22 cellular contexts compared by ENCODE assay signal in the genomic region with DNA sequence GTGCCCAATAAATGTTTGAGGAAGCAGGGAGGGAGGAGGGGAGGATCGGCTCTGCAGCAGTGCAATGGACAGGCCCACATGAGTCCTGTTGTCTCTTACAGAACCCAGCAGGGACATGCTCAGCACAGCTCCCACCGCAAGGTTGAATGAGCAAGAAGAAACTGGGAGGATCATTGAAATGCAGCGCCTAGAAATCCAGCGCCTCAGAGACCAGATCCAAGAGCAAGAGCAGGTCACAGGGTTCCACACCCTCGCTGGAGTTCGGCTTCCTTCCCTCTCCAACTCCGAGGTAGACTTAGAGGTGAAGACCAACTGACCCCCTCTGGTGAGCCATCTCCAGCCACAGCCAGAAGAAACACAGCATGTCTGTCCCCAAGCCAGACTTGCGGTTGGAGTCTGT. TPM values are rescaled to one million over a fixed set of nuclear protein-coding genes. Genes with fewer than 3 reads are reported as not detected.
DNase-seq lines count a peak whose midpoint lies in the region; ATAC-seq, FAIRE-seq and TF ChIP-seq lines count a peak whose summit lies in the region.
"Had no signal": no experiment of that assay in that cellular context is flagged by ENCODE, and none has a peak within 500 bp of the region (broad histone marks: within the 10 kb centered on the region; RNA-seq: fewer than 3 reads in every experiment).

No MANE protein-coding gene starts in this region.

- no peak for DNase-seq in K562 (ENCODE audit: extremely low read depth in 1 of 4, low spot score in 3 of 4)
- DNase-seq in coronary artery (ENCODE audit: low spot score): peak; percentile 54
- DNase-seq in sciatic nerve (ENCODE audit: low spot score): peak; percentile 44
- peak; percentile 42 for DNase-seq in upper lobe of right lung
- DNase-seq in DMS 273 treated with DMSO at 0.1 percent for 48 hours (lab: John Stamatoyannopoulos, UW): no peak
- DNase-seq in MV-4-11 (lab: John Stamatoyannopoulos, UW): no peak
- DNase-seq: ACHN; BE2C; C1 segment of cervical spinal cord; CD4-positive, CD25-positive, alpha-beta regulatory T cell; CD8-positive, alpha-beta memory T cell; COR-L47; DMS79 treated with DMSO at 0.1 percent for 48 hours; GF-D8; GOT3; H7; IMR-90; KBM-7 had no signal

- H3K9ac ChIP-seq in K562 (ENCODE audit: insufficient read depth in 1 of 2, low read depth in 2 of 2, low read length in 2 of 2): no peak overlapping the region

- ATAC-seq in K562 (no peak), sciatic nerve (no peak), upper lobe of right lung (no peak), HG03097 (IDR thresholded peaks at IDR 0.05; ENCODE audit: low FRiP score, unreplicated experiment) (no peak)
- ATAC-seq: HCT116 had no signal

- intact Hi-C loops in K562 (cut with micrococcal nuclease) (no loop called here), sciatic nerve (cut with DNase I) (no loop called here), upper lobe of right lung (cut with DNase I) (no loop called here)

- H3K4me1 ChIP-seq in K562 (replicated peaks in 1 of 2; ENCODE audit: control insufficient read depth in 2 of 2, insufficient read depth in 2 of 2, low read length in 2 of 2): no peaks in the 10 kb centered on the region
- no peaks in the 10 kb centered on the region for H3K4me1 ChIP-seq in upper lobe of right lung
- H3K4me1 ChIP-seq: BE2C had no signal

- H3K27ac ChIP-seq in K562 (ENCODE audit: extremely low read depth, low read depth, low read length) (no peak overlapping the region), coronary artery (no peak overlapping the region), upper lobe of right lung (no peak overlapping the region)

- H3K4me3 ChIP-seq in K562 (no peak overlapping the region), coronary artery (no peak overlapping the region), upper lobe of right lung (no peak overlapping the region)

- H3K4me2 ChIP-seq in K562 (ENCODE audit: insufficient read depth, low read length): no peak overlapping the region

- no peak for TF ChIP-seq EP300 in K562 (IDR thresholded peaks at IDR 0.05; ENCODE audit: low read length)

- H4K20me1 ChIP-seq in K562 (replicated peaks; ENCODE audit: control insufficient read depth, insufficient read depth, low read length): no peaks in the 10 kb centered on the region

- no peaks in the 10 kb centered on the region for H3K36me3 ChIP-seq in K562 (ENCODE audit: control insufficient read depth, insufficient read depth, low read length)
- no peaks in the 10 kb centered on the region for H3K36me3 ChIP-seq in upper lobe of right lung
- H3K36me3 ChIP-seq: BE2C had no signal

- in situ Hi-C loops in K562 (cut with MboI): no loop called here

- CTCF ChIA-PET in K562 (lab: Yijun Ruan, JAX; ENCODE audit: low intra/inter-chr PET ratio): no interaction called here

- TF ChIP-seq RAD21 in K562 (CRISPR knock-in tag; conservative IDR thresholded peaks at IDR 0.05 in 1 of 2, IDR thresholded peaks at IDR 0.05 in 1 of 2): no peak

- no peaks in the 10 kb centered on the region for H3K9me1 ChIP-seq in K562 (ENCODE audit: control insufficient read depth, insufficient read depth, low read length)

- H3K27me3 ChIP-seq in K562 (ENCODE audit: control insufficient read depth in 2 of 2, insufficient read depth in 2 of 2, low read length in 2 of 2) (peaks cover 6 to 47% of the 10 kb centered on the region in 2 experiments; a peak in 3 of 5 replicates), upper lobe of right lung (no peaks in the 10 kb centered on the region)
- H3K27me3 ChIP-seq: BE2C had no signal

- no peak for TF ChIP-seq CTCF in K562 (IDR thresholded peaks at IDR 0.05 in 2 of 3, conservative IDR thresholded peaks at IDR 0.05 in 1 of 3; ENCODE audit: insufficient read depth in 2 of 3, low read depth in 1 of 3, low read length in 3 of 3)
- no peak for TF ChIP-seq CTCF in coronary artery (IDR thresholded peaks at IDR 0.05)
- TF ChIP-seq CTCF in upper lobe of right lung (IDR thresholded peaks at IDR 0.05): no peak

- WGBS in K562 (ENCODE audit: insufficient coverage, low coverage, missing lambda C conversion rate): 3% methylated on average over 8 of the region's 8 CpGs

- no peaks in the 10 kb centered on the region for H3K79me2 ChIP-seq in K562 (ENCODE audit: control insufficient read depth, insufficient read depth, low read length)

- peaks cover 2% of the 10 kb centered on the region; the same call in 1 of the 2 replicates for H3K9me3 ChIP-seq in K562 (replicated peaks; ENCODE audit: control insufficient read depth, insufficient read depth, low read depth, low read length)
- H3K9me3 ChIP-seq in upper lobe of right lung: no peaks in the 10 kb centered on the region
- H3K9me3 ChIP-seq: BE2C had no signal

- POLR2A ChIA-PET in K562 (lab: Yijun Ruan, JAX): interaction anchor here (0.6 to 1.4 kb wide), 2 partner anchors 113 to 161 kb away, joined by 3 read pairs; no protein-coding TSS in a partner anchor

- no peak for TF ChIP-seq POLR2A in K562 (conservative IDR thresholded peaks at IDR 0.05)

- no TSS peak for BruUV-seq in K562 (replicated peaks; lab: Mats Ljungman, UMichigan)

- no peak for FAIRE-seq in K562 (lab: Jason Lieb, UNC)
- FAIRE-seq: A204.1 had no signal

- no peak overlapping the region for H2AFZ ChIP-seq in K562 (ENCODE audit: low read depth, low read length)

TF ChIP-seq in K562, 482 proteins besides CTCF, POLR2A, EP300 and RAD21:
- TF ChIP-seq PML (IDR thresholded peaks at IDR 0.05; ENCODE audit: low read length) (no peak), ZNF263 (CRISPR knock-in tag; IDR thresholded peaks at IDR 0.05; ENCODE audit: borderline replicate concordance) (peak; percentile 40; the same call in 1 of the 2 replicates)

RNA-seq across cellular contexts. Expression of a gene that starts 15.9 kb away (rescaled TPM):
- total RNA-seq in K562 (2011; cell fraction: chromatin; rRNA removed; ENCODE audit: low replicate concordance): 0.21 and 0.30 TPM in 2 replicates
- total RNA-seq in K562 (2011; cell fraction: nucleolus; rRNA removed): 0.33 and 0.53 TPM in 2 replicates
- 0.37 and 0.76 TPM in 2 replicates for total RNA-seq in K562 (2011; cell fraction: nucleoplasm; rRNA removed)
- not detected in 2 replicates for total RNA-seq in K562 (2014; rRNA removed)
- not detected in 2 replicates for total RNA-seq in K562 (2014; rRNA removed; fragmentation: Illumina TruSeq; extraction: Trizol)
- total RNA-seq in K562 (2015; rRNA removed; fragmentation: Illumina TruSeq; extraction: Trizol): not detected in 2 replicates
- 0.45 TPM in 1 of 2 replicates, not detected in the other for total RNA-seq in K562 (2021)
- 0.08 and 0.35 TPM in 2 replicates for polyA plus RNA-seq in K562 (2011; rRNA removed)
- 0.42 and 0.58 TPM in 2 replicates for polyA plus RNA-seq in K562 (2011; cell fraction: cytosol; rRNA removed)
- 1.0 and 1.2 TPM in 2 replicates for polyA plus RNA-seq in K562 (2011; cell fraction: nucleus; rRNA removed)
- 0.13 and 1.1 TPM in 2 replicates for polyA plus RNA-seq in K562 (2012)
- polyA plus RNA-seq in K562 (2014; fragmentation: Illumina TruSeq; extraction: Trizol): 0.07 TPM in 1 of 2 replicates, not detected in the other
- polyA plus RNA-seq in K562 (2014; fragmentation: Nextera tagmentation; extraction: Ambion mirVana): not detected
- 0.67 TPM in 1 of 2 replicates, not detected in the other for polyA plus RNA-seq in K562 (2014; rRNA removed)
- not detected in 2 replicates for polyA minus RNA-seq in K562 (2011; rRNA and poly(A)+ RNA removed)
- polyA minus RNA-seq in K562 (2011; cell fraction: cytosol; rRNA and poly(A)+ RNA removed): not detected in 2 replicates
- polyA minus RNA-seq in K562 (2011; cell fraction: nucleus; rRNA and poly(A)+ RNA removed): not detected in 2 replicates
- 3.2 TPM for total RNA-seq in sciatic nerve
- 188 TPM for total RNA-seq in upper lobe of right lung
- total RNA-seq: CD4-positive, CD25-positive, alpha-beta regulatory T cell; CD8-positive, alpha-beta memory T cell had no signal
- polyA plus RNA-seq: CD4-positive, CD25-positive, alpha-beta regulatory T cell; CD8-positive, alpha-beta memory T cell had no signal

RNA-seq across cellular contexts. Expression of a gene that starts 31.5 kb away (rescaled TPM):
- total RNA-seq in K562 (2011; cell fraction: chromatin; rRNA removed; ENCODE audit: low replicate concordance): not detected in 2 replicates
- total RNA-seq in K562 (2011; cell fraction: nucleolus; rRNA removed): not detected in 2 replicates
- not detected in 2 replicates for total RNA-seq in K562 (2011; cell fraction: nucleoplasm; rRNA removed)
- not detected in 2 replicates for total RNA-seq in K562 (2014; rRNA removed)
- not detected in 2 replicates for total RNA-seq in K562 (2014; rRNA removed; fragmentation: Illumina TruSeq; extraction: Trizol)
- not detected in 2 replicates for total RNA-seq in K562 (2015; rRNA removed; fragmentation: Illumina TruSeq; extraction: Trizol)
- total RNA-seq in K562 (2021): not detected in 2 replicates
- not detected in 2 replicates for polyA plus RNA-seq in K562 (2011; rRNA removed)
- not detected in 2 replicates for polyA plus RNA-seq in K562 (2011; cell fraction: cytosol; rRNA removed)
- polyA plus RNA-seq in K562 (2011; cell fraction: nucleus; rRNA removed): not detected in 2 replicates
- polyA plus RNA-seq in K562 (2012): 0.06 TPM in 1 of 2 replicates, not detected in the other
- not detected in 2 replicates for polyA plus RNA-seq in K562 (2014; fragmentation: Illumina TruSeq; extraction: Trizol)
- polyA plus RNA-seq in K562 (2014; fragmentation: Nextera tagmentation; extraction: Ambion mirVana): not detected
- 0.21 TPM in 1 of 2 replicates, not detected in the other for polyA plus RNA-seq in K562 (2014; rRNA removed)
- not detected in 2 replicates for polyA minus RNA-seq in K562 (2011; rRNA and poly(A)+ RNA removed)
- not detected in 2 replicates for polyA minus RNA-seq in K562 (2011; cell fraction: cytosol; rRNA and poly(A)+ RNA removed)
- not detected in 2 replicates for polyA minus RNA-seq in K562 (2011; cell fraction: nucleus; rRNA and poly(A)+ RNA removed)
- not detected for total RNA-seq in sciatic nerve
- total RNA-seq in upper lobe of right lung: 18.9 TPM
- total RNA-seq: CD4-positive, CD25-positive, alpha-beta regulatory T cell; CD8-positive, alpha-beta memory T cell; IMR-90 had no signal
- polyA plus RNA-seq: CD4-positive, CD25-positive, alpha-beta regulatory T cell; CD8-positive, alpha-beta memory T cell; IMR-90 had no signal

RNA-seq across cellular contexts. Expression of a gene that starts 46.9 kb away (rescaled TPM):
- total RNA-seq in K562 (2011; cell fraction: chromatin; rRNA removed; ENCODE audit: low replicate concordance): 0.46 and 3.1 TPM in 2 replicates
- total RNA-seq in K562 (2011; cell fraction: nucleolus; rRNA removed): 1.6 and 4.2 TPM in 2 replicates
- total RNA-seq in K562 (2011; cell fraction: nucleoplasm; rRNA removed): 0.81 and 2.3 TPM in 2 replicates
- total RNA-seq in K562 (2014; rRNA removed): 0.14 and 0.16 TPM in 2 replicates
- total RNA-seq in K562 (2014; rRNA removed; fragmentation: Illumina TruSeq; extraction: Trizol): not detected in 2 replicates
- total RNA-seq in K562 (2015; rRNA removed; fragmentation: Illumina TruSeq; extraction: Trizol): 0.04 TPM in 1 of 2 replicates, not detected in the other
- total RNA-seq in K562 (2021): 0.20 and 0.31 TPM in 2 replicates
- polyA plus RNA-seq in K562 (2011; rRNA removed): 0.32 and 0.49 TPM in 2 replicates
- polyA plus RNA-seq in K562 (2011; cell fraction: cytosol; rRNA removed): 0.09 and 1.1 TPM in 2 replicates
- polyA plus RNA-seq in K562 (2011; cell fraction: nucleus; rRNA removed): 0.59 and 3.8 TPM in 2 replicates
- polyA plus RNA-seq in K562 (2012): 0.30 and 0.54 TPM in 2 replicates
- 0.07 and 0.17 TPM in 2 replicates for polyA plus RNA-seq in K562 (2014; fragmentation: Illumina TruSeq; extraction: Trizol)
- not detected for polyA plus RNA-seq in K562 (2014; fragmentation: Nextera tagmentation; extraction: Ambion mirVana)
- polyA plus RNA-seq in K562 (2014; rRNA removed): 0.08 and 0.66 TPM in 2 replicates
- polyA minus RNA-seq in K562 (2011; rRNA and poly(A)+ RNA removed): 1.2 TPM in 1 of 2 replicates, not detected in the other
- 1.4 TPM in 1 of 2 replicates, not detected in the other for polyA minus RNA-seq in K562 (2011; cell fraction: cytosol; rRNA and poly(A)+ RNA removed)
- 0.67 and 0.94 TPM in 2 replicates for polyA minus RNA-seq in K562 (2011; cell fraction: nucleus; rRNA and poly(A)+ RNA removed)
- 58.0 TPM for total RNA-seq in sciatic nerve
- total RNA-seq in upper lobe of right lung: 59.4 TPM
- total RNA-seq: HT-29 had no signal
- polyA plus RNA-seq: CD4-positive, CD25-positive, alpha-beta regulatory T cell; CD8-positive, alpha-beta memory T cell had no signal

Comparison
In these comparisons a context has a peak if more than half of its experiments do, and no peak if none do; other contexts are left out.
1. DNase-seq: peak in coronary artery (single experiment), sciatic nerve (single experiment) and upper lobe of right lung (single experiment); none in K562 (0 of 4), DMS 273 treated with DMSO at 0.1 percent for 48 hours (single experiment) and MV-4-11 (single experiment).
2. RNA of a gene that starts 15.9 kb away (total RNA-seq): 188 TPM in upper lobe of right lung (single experiment); 3.2 TPM in sciatic nerve (single experiment) and 0.21 to 0.76 TPM in K562; every median in the first group is over 10 times any median in the second.
3. RNA of a gene that starts 31.5 kb away (total RNA-seq): 18.9 TPM in upper lobe of right lung (single experiment); not detected in sciatic nerve (single experiment) and not detected in K562; every median in the first group is over 10 times any median in the second.
4. RNA of a gene that starts 46.9 kb away (total RNA-seq): 59.4 TPM in upper lobe of right lung (single experiment) and 58.0 TPM in sciatic nerve (single experiment); 0.04 to 4.2 TPM in K562; every median in the first group is over 10 times any median in the second.